Comparison of ENCODE assay signal across 22 cellular contexts in genomic region chr1:177227978-177228720, GRCh38. TPM values are rescaled to one million over a fixed set of nuclear protein-coding genes. Genes with fewer than 3 reads are reported as not detected.
"Had no signal": no experiment of that assay in that cellular context is flagged by ENCODE, and none has a peak within 500 bp of the region (broad histone marks: within the 10 kb centered on the region; RNA-seq: fewer than 3 reads in every experiment).

No MANE protein-coding gene starts in this region.

- H3K4me2 ChIP-seq: neural progenitor cell had no signal

- H3K4me1 ChIP-seq: lower lobe of right lung had no signal

- H2AFZ ChIP-seq: neural progenitor cell had no signal

- H3K9me3 ChIP-seq: heart right ventricle, lower lobe of right lung, spleen, thoracic aorta had no signal

- H3K27me3 ChIP-seq: heart right ventricle, neural progenitor cell, spleen had no signal

- DNase-seq: activated CD4-positive, alpha-beta memory T cell treated with anti-CD3 and anti-CD28 coated beads, Interleukin-2, amount 10 ng/mL, durations not matched to agents 7 days and 5 days; activated CD4-positive, alpha-beta T cell treated with anti-CD3 and anti-CD28 coated beads, Interleukin-2, amount 10 ng/mL, durations not matched to agents 24 days and 14 days; activated CD8-positive, alpha-beta memory T cell treated with anti-CD3 and anti-CD28 coated beads, Interleukin-2, amount 10 ng/mL, durations not matched to agents 7 days and 5 days; activated T-cell treated with anti-CD3 and anti-CD28 coated beads for 4 hours; aorta; caudate nucleus; effector CD4-positive, alpha-beta T cell; heart right ventricle; left colon; lower lobe of right lung; naive thymus-derived CD4-positive, alpha-beta T cell; spleen; stimulated activated CD4-positive, alpha-beta T cell treated with anti-CD3 and anti-CD28 coated beads, Interleukin-4, amount 100 ng/mL, for 24 hours; stimulated activated naive CD4-positive, alpha-beta T cell treated with Interleukin-2 at 50 U/mL for 16 hours had no signal

- ATAC-seq: activated CD4-positive, CD25-positive, alpha-beta regulatory T cell treated with anti-CD3 and anti-CD28 coated beads, Interleukin-2, amount 50 U/mL, for 24 hours; activated CD8-positive, alpha-beta memory T cell treated with anti-CD3 and anti-CD28 coated beads, Interleukin-2, amount 10 ng/mL, durations not matched to agents 7 days and 5 days; activated naive CD4-positive, alpha-beta T cell treated with anti-CD3 and anti-CD28 coated beads, Interleukin-2, amount 50 U/mL, for 72 hours; heart right ventricle; left colon; lower lobe of right lung; naive thymus-derived CD4-positive, alpha-beta T cell had no signal

- H3K9ac ChIP-seq: neural progenitor cell had no signal

- H3K4me3 ChIP-seq: heart right ventricle, lower lobe of right lung, neural progenitor cell, spleen, thoracic aorta had no signal

- H3K36me3 ChIP-seq: heart right ventricle, lower lobe of right lung, neural progenitor cell, spleen, thoracic aorta had no signal

- H3K27ac ChIP-seq: heart right ventricle, lower lobe of right lung, neural progenitor cell, spleen, thoracic aorta, VCaP had no signal

RNA-seq across cellular contexts. Expression of gene BRINP2, which starts 57.4 kb away (rescaled TPM):
- total RNA-seq: activated CD4-positive, alpha-beta memory T cell treated with anti-CD3 and anti-CD28 coated beads, Interleukin-2, amount 10 ng/mL, durations not matched to agents 7 days and 5 days; activated CD4-positive, alpha-beta T cell treated with anti-CD3 and anti-CD28 coated beads, Interleukin-2, amount 10 ng/mL, durations not matched to agents 24 days and 14 days; activated CD8-positive, alpha-beta memory T cell treated with anti-CD3 and anti-CD28 coated beads, Interleukin-2, amount 10 ng/mL, durations not matched to agents 7 days and 5 days; activated naive CD4-positive, alpha-beta T cell treated with anti-CD3 and anti-CD28 coated beads, Interleukin-2, amount 50 U/mL, for 72 hours; aorta; epithelial cell of proximal tubule; fibroblast of villous mesenchyme; lower lobe of right lung; naive thymus-derived CD4-positive, alpha-beta T cell; osteocyte; thoracic aorta had no signal
- polyA plus RNA-seq: aorta; naive thymus-derived CD4-positive, alpha-beta T cell had no signal
